Comparison of ENCODE assay signal across 8 cellular contexts in the genomic region with DNA sequence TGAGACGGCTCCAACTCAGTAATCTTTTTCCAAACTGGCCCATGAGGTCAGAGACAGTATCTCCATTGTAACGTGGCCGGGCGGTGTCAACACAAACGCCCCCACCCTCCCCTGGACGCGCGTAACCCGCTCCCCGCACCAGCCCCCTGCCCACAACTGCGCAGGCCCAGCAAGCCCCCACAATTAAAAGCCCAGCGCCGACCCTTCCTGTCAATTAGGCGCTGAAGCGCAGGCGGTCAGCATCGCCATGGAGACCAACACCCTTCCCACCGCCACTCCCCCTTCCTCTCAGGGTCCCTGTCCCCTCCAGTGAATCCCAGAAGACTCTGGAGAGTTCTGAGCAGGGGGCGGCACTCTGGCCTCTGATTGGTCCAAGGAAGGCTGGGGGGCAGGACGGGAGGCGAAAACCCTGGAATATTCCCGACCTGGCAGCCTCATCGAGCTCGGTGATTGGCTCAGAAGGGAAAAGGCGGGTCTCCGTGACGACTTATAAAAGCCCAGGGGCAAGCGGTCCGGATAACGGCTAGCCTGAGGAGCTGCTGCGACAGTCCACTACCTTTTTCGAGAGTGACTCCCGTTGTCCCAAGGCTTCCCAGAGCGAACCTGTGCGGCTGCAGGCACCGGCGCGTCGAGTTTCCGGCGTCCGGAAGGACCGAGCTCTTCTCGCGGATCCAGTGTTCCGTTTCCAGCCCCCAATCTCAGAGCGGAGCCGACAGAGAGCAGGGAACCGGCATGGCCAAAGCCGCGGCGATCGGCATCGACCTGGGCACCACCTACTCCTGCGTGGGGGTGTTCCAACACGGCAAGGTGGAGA. TPM values are rescaled to one million over a fixed set of nuclear protein-coding genes. Genes with fewer than 3 reads are reported as not detected.
DNase-seq lines count a peak whose midpoint lies in the region; ATAC-seq and TF ChIP-seq lines count a peak whose summit lies in the region.

A gene (plus strand): TSS at position 519 of the 814 bp plus-strand sequence. CDS start 214 bp downstream, at position 733.
A gene (minus strand): TSS at position 259 of the 814 bp plus-strand sequence. CDS start 3,311 bp downstream, outside the sequence.

- H3K9me3 ChIP-seq in HUES48 (ENCODE audit: control insufficient read depth, insufficient read depth, low read length): no peaks in the 10 kb centered on the region

- peak; percentile 81 for DNase-seq in GM04503 (ENCODE audit: low read depth)
- DNase-seq in RPMI7951 (ENCODE audit: low read depth): peak; percentile 97
- peak; percentile 43 for DNase-seq in activated naive CD4-positive, alpha-beta T cell treated with anti-CD3 and anti-CD28 coated beads, Interleukin-2, amount 50 U/mL, for 16 hours
- peak; percentile 97 for DNase-seq in fibroblast of villous mesenchyme (ENCODE audit: low read depth)
- no peak for DNase-seq in naive B cell
- DNase-seq in stromal cell of bone marrow (ENCODE audit: low read depth): peak; percentile 95

- no peaks in the 10 kb centered on the region for H3K27me3 ChIP-seq in HUES48 (ENCODE audit: control insufficient read depth, insufficient read depth, low read length)

- H3K27ac Mint-ChIP-seq in naive B cell: peak within 1 kb of the TSS; percentile 60 to 95 (median 84)

- peak within 1 kb of the TSS; percentile 91 to 97 (median 94) for H3K4me3 Mint-ChIP-seq in naive B cell

- H3K9ac ChIP-seq in HUES48 (ENCODE audit: low read depth, low read length): peak within 1 kb of the TSS; percentile 46

- peak within 1 kb of the TSS; percentile 100 for H3K27ac ChIP-seq in HUES48 (ENCODE audit: low read depth, low read length)

- H3K4me1 ChIP-seq in HUES48 (ENCODE audit: control insufficient read depth, insufficient read depth, low read length): peaks cover 10% of the 10 kb centered on the region; the same call in 1 of the 2 replicates

- peak within 1 kb of the TSS; percentile 72 for H3K4me3 ChIP-seq in HUES48 (ENCODE audit: low read depth, low read length)
- peak within 1 kb of the TSS; percentile 76 for H3K4me3 ChIP-seq in fibroblast of villous mesenchyme (ENCODE audit: low read depth, low read length)

- peak; percentile 29 to 31 for ATAC-seq in naive B cell (ENCODE audit: low read depth in 2 of 2)
- no peak for ATAC-seq in HG03439 (IDR thresholded peaks at IDR 0.05; ENCODE audit: unreplicated experiment)

- no peaks in the 10 kb centered on the region for H3K36me3 ChIP-seq in HUES48 (ENCODE audit: control insufficient read depth, insufficient read depth, low read length)

- H3K9me3 Mint-ChIP-seq in naive B cell: no peaks in the 10 kb centered on the region

- no peaks in the 10 kb centered on the region for H3K27me3 Mint-ChIP-seq in naive B cell

- no peak for TF ChIP-seq CTCF in fibroblast of villous mesenchyme (IDR thresholded peaks at IDR 0.05; ENCODE audit: insufficient read depth, low read depth, low read length)

- H3K36me3 Mint-ChIP-seq in naive B cell: no peaks in the 10 kb centered on the region

- peaks cover 17 to 31% (median 31%) of the 10 kb centered on the region in 3 donors for H3K4me1 Mint-ChIP-seq in naive B cell

RNA-seq across cellular contexts. Expression of the first gene that starts in this region (rescaled TPM):
- 141 and 155 TPM in 2 replicates for total RNA-seq in RPMI7951 (2014; rRNA removed; shearing (Covaris generic))
- 77.0 and 132 TPM in 2 replicates for total RNA-seq in fibroblast of villous mesenchyme
- polyA plus RNA-seq in naive B cell (ENCODE audit: low read depth in 6 of 6): 10 to 100 TPM in 2 of 6 donors, 1 to 10 TPM in 3, under 1 TPM in 1; 0.23 to 12.1 (median 7.9) TPM

RNA-seq across cellular contexts. Expression of the second gene that starts in this region (rescaled TPM):
- 0.68 and 0.84 TPM in 2 replicates for total RNA-seq in RPMI7951 (2014; rRNA removed; shearing (Covaris generic))
- 0.86 and 0.97 TPM in 2 replicates for total RNA-seq in fibroblast of villous mesenchyme
- 1 to 10 TPM in 1 of 6 donors, under 1 TPM in 4, not detected in 1; 0.45 to 1.4 (median 0.71) TPM for polyA plus RNA-seq in naive B cell (ENCODE audit: low read depth in 6 of 6)
